Comparison of ENCODE assay signal across 17 cellular contexts in the genomic region with DNA sequence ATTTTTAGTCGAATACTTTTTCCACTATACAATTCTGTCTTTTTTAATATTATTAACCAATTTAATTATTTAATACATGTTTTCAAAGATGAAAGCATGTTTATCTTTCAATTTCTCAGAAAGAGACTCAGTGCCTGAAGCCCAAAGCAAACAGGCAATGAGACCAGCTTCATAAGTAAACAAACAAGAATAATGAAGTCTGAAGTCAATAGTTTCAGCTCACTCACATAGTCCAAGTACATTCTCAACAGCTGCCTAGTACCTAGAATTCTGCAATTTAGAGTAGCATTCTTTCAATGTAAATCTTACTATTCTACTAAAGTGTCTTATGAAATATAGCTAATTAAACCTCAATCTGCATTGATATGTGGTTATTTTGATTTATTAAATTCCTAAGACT.
"Had no signal": no experiment of that assay in that cellular context is flagged by ENCODE, and none has a peak within 500 bp of the region (broad histone marks: within the 10 kb centered on the region; RNA-seq: fewer than 3 reads in every experiment).

No MANE protein-coding gene starts in this region.

- ATAC-seq: left cardiac atrium; lower lobe of right lung; natural killer cell treated with Interleukin-12 subunit alpha and Interleukin-12 subunit beta and Interleukin-15 and Interleukin-18, amount 100 ng/mL, for 72 hours had no signal

- DNase-seq: dermis blood vessel endothelial cell; esophagus squamous epithelium; foreskin fibroblast; immature natural killer cell; kidney; left cardiac atrium; left ventricle myocardium inferior; lower lobe of right lung; midbrain; nucleus accumbens; ovary; stimulated activated CD4-positive, alpha-beta T cell treated with anti-CD3 and anti-CD28 coated beads, Interleukin-2, amount 100 ng/mL, for 48 hours; stimulated activated naive CD4-positive, alpha-beta T cell treated with Interleukin-2 at 50 U/mL for 16 hours had no signal

- H3K9me3 ChIP-seq: esophagus squamous epithelium, lower lobe of right lung, ovary, right atrium auricular region had no signal

- H3K27me3 ChIP-seq: esophagus squamous epithelium, neural progenitor cell, ovary, right atrium auricular region had no signal

- H3K36me3 ChIP-seq: esophagus squamous epithelium, left ventricle myocardium inferior, lower lobe of right lung, neural progenitor cell, ovary, right atrium auricular region had no signal

- H2AFZ ChIP-seq: neural progenitor cell had no signal

- H3K9ac ChIP-seq: neural progenitor cell had no signal

- H3K4me1 ChIP-seq: esophagus squamous epithelium, lower lobe of right lung, neural progenitor cell, right atrium auricular region had no signal

- H3K4me3 ChIP-seq: esophagus squamous epithelium, left ventricle myocardium inferior, lower lobe of right lung, neural progenitor cell, ovary, right atrium auricular region, smooth muscle cell had no signal

- H3K27ac ChIP-seq: esophagus squamous epithelium, left ventricle myocardium inferior, lower lobe of right lung, neural progenitor cell, ovary, right atrium auricular region had no signal

- H3K4me2 ChIP-seq: neural progenitor cell, smooth muscle cell had no signal
